21 cellular contexts compared by ENCODE assay signal in genomic region chr11:70872299-70872698, GRCh38.
"Had no signal": no experiment of that assay in that cellular context is flagged by ENCODE, and none has a peak within 500 bp of the region (broad histone marks: within the 10 kb centered on the region; RNA-seq: fewer than 3 reads in every experiment).

No MANE protein-coding gene starts in this region.

- ATAC-seq: left ventricle myocardium superior; lower lobe of right lung; naive thymus-derived CD8-positive, alpha-beta T cell; psoas muscle; stimulated activated naive CD8-positive, alpha-beta T cell treated with anti-CD3 and anti-CD28 coated beads, Interleukin-15, amount 100 ng/mL, for 72 hours had no signal

- H3K36me3 Mint-ChIP-seq: naive thymus-derived CD8-positive, alpha-beta T cell; type B pancreatic cell had no signal

- H3K27ac Mint-ChIP-seq: naive thymus-derived CD8-positive, alpha-beta T cell; stimulated activated naive CD8-positive, alpha-beta T cell treated with anti-CD3 and anti-CD28 coated beads, Interleukin-15, amount 100 ng/mL, for 72 hours; type B pancreatic cell had no signal

- H3K36me3 ChIP-seq: lower lobe of right lung, ovary, tibial artery had no signal

- H3K4me1 Mint-ChIP-seq: naive thymus-derived CD8-positive, alpha-beta T cell; stimulated activated naive CD8-positive, alpha-beta T cell treated with anti-CD3 and anti-CD28 coated beads, Interleukin-15, amount 100 ng/mL, for 72 hours had no signal

- H3K9me3 Mint-ChIP-seq: nephron progenitor cell; stimulated activated naive CD8-positive, alpha-beta T cell treated with anti-CD3 and anti-CD28 coated beads, Interleukin-15, amount 100 ng/mL, for 72 hours; type B pancreatic cell had no signal

- H3K4me3 Mint-ChIP-seq: naive thymus-derived CD8-positive, alpha-beta T cell; nephron progenitor cell; stimulated activated naive CD8-positive, alpha-beta T cell treated with anti-CD3 and anti-CD28 coated beads, Interleukin-15, amount 100 ng/mL, for 72 hours; type B pancreatic cell had no signal

- DNase-seq: dermis blood vessel endothelial cell; effector memory CD4-positive, alpha-beta T cell; erythroblast; head of caudate nucleus; left ventricle myocardium superior; lower lobe of right lung; naive thymus-derived CD8-positive, alpha-beta T cell; nephron progenitor cell; occipital lobe; ovary; small intestine; stimulated activated CD4-positive, alpha-beta T cell treated with anti-CD3 and anti-CD28 coated beads, Interleukin-15, amount 100 ng/mL, for 24 hours; stimulated activated CD4-positive, alpha-beta T cell treated with anti-CD3 and anti-CD28 coated beads, Interleukin-4, amount 100 ng/mL, for 1 hour; stimulated activated CD8-positive, alpha-beta memory T cell treated with anti-CD3 and anti-CD28 coated beads, Interleukin-4, amount 100 ng/mL, for 48 hours; stimulated activated naive CD4-positive, alpha-beta T cell; stimulated activated naive CD8-positive, alpha-beta T cell treated with anti-CD3 and anti-CD28 coated beads, Interleukin-15, amount 100 ng/mL, for 72 hours; tibial artery had no signal

- H3K27me3 Mint-ChIP-seq: type B pancreatic cell had no signal

- H3K4me3 ChIP-seq: coronary artery, lower lobe of right lung, ovary, psoas muscle, tibial artery had no signal

- H3K9me3 ChIP-seq: lower lobe of right lung, ovary, psoas muscle, tibial artery had no signal

- H3K4me1 ChIP-seq: lower lobe of right lung, psoas muscle, tibial artery had no signal

- H3K27me3 ChIP-seq: ovary had no signal

- H3K27ac ChIP-seq: coronary artery, lower lobe of right lung, ovary, psoas muscle, tibial artery had no signal

- FAIRE-seq: frontal cortex, small intestine had no signal
